8 cellular contexts compared by ENCODE assay signal in the genomic region with DNA sequence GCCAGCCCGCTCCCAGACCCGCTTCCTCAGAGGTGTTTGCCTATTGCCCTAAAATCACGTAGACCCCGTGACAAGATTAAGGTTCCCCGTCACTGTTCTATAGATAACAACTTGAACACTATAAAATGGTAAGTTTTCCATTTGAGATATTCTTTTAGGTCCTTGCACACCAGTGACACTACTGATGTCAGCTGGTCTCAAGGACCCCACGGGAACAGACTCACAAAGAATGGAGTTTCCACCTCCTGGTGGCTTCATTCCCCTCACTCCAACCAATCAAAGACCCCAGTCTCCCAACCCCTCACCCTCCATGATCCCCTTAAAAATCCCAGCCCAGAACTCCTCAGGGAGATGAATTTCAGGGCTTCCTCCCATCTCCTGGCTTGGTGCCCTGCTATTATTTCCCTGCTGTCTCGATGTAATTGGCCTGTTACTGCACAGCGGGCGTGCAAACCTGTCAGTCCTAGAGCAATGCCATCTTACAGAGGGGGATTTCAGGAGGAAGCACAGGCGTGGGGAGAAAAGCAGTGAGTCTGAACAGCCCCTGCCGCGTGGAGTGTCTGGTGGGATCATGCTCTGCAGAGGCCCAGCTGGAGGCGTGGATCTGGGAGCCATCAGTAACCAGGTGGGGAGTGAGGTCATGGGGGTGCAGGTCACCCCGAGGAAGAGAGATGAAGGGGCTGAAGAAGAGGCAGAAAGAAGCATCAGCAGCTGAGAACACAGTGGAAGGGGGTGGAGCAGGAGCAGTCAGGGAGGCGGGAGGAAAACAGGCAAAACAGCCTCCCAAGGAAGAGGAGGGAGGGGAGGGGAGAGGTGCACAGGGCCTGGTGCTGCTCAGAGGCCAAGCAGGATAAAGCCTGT. TPM values are rescaled to one million over a fixed set of nuclear protein-coding genes. Genes with fewer than 3 reads are reported as not detected.
DNase-seq lines count a peak whose midpoint lies in the region; ATAC-seq lines count a peak whose summit lies in the region.

No MANE protein-coding gene starts in this region.

- no peaks in the 10 kb centered on the region for H3K9me3 Mint-ChIP-seq in activated naive CD4-positive, alpha-beta T cell treated with anti-CD3 and anti-CD28 coated beads for 36 hours
- no peaks in the 10 kb centered on the region for H3K9me3 Mint-ChIP-seq in effector memory CD8-positive, alpha-beta T cell
- H3K9me3 Mint-ChIP-seq in stimulated activated naive B cell treated with anti-CD40 and anti-IgM and Interleukin-4, amounts not matched to agents 10 μg/mL and 1 μg/mL and 100 μg/mL, for 72 hours = no peaks in the 10 kb centered on the region

- peaks cover 30% of the 10 kb centered on the region for H3K4me1 Mint-ChIP-seq in activated naive CD4-positive, alpha-beta T cell treated with anti-CD3 and anti-CD28 coated beads for 36 hours (ENCODE audit: low read depth)
- H3K4me1 Mint-ChIP-seq in effector memory CD8-positive, alpha-beta T cell (ENCODE audit: low read depth in 2 of 2) = peaks cover 49 to 69% of the 10 kb centered on the region in 2 donors
- peaks cover 16 to 50% of the 10 kb centered on the region in 2 donors for H3K4me1 Mint-ChIP-seq in stimulated activated naive B cell treated with anti-CD40 and anti-IgM and Interleukin-4, amounts not matched to agents 10 μg/mL and 1 μg/mL and 100 μg/mL, for 72 hours

- H3K27me3 Mint-ChIP-seq in activated naive CD4-positive, alpha-beta T cell treated with anti-CD3 and anti-CD28 coated beads for 36 hours (ENCODE audit: low read depth) = no peaks in the 10 kb centered on the region
- H3K27me3 Mint-ChIP-seq in effector memory CD8-positive, alpha-beta T cell = no peaks in the 10 kb centered on the region
- H3K27me3 Mint-ChIP-seq in stimulated activated naive B cell treated with anti-CD40 and anti-IgM and Interleukin-4, amounts not matched to agents 10 μg/mL and 1 μg/mL and 100 μg/mL, for 72 hours = no peaks in the 10 kb centered on the region

- H3K4me3 Mint-ChIP-seq in activated naive CD4-positive, alpha-beta T cell treated with anti-CD3 and anti-CD28 coated beads for 36 hours = no peak overlapping the region
- H3K4me3 Mint-ChIP-seq in effector memory CD8-positive, alpha-beta T cell = peak overlapping the region; percentile 22 to 55
- H3K4me3 Mint-ChIP-seq in stimulated activated naive B cell treated with anti-CD40 and anti-IgM and Interleukin-4, amounts not matched to agents 10 μg/mL and 1 μg/mL and 100 μg/mL, for 72 hours = no peak overlapping the region

- CTCF ChIA-PET in activated naive CD4-positive, alpha-beta T cell treated with anti-CD3 and anti-CD28 coated beads for 36 hours (lab: Charles Lee) = interaction anchor here (1.2 kb wide), 1 partner anchor 23 kb away, joined by 3 read pairs; no protein-coding TSS in a partner anchor

- no peak for ATAC-seq in effector memory CD8-positive, alpha-beta T cell (replicated peaks)
- no peak for ATAC-seq in stimulated activated naive B cell treated with anti-CD40 and anti-IgM and Interleukin-4, amounts not matched to agents 10 μg/mL and 1 μg/mL and 100 μg/mL, for 72 hours (replicated peaks)
- ATAC-seq in GM21423 (IDR thresholded peaks at IDR 0.05; ENCODE audit: unreplicated experiment) (no peak), GM18519 (IDR thresholded peaks at IDR 0.05; ENCODE audit: low FRiP score, unreplicated experiment) (no peak)

- intact Hi-C loops in activated naive CD4-positive, alpha-beta T cell treated with anti-CD3 and anti-CD28 coated beads for 36 hours (cut with micrococcal nuclease) = no loop called here

- no peaks in the 10 kb centered on the region for H3K36me3 Mint-ChIP-seq in activated naive CD4-positive, alpha-beta T cell treated with anti-CD3 and anti-CD28 coated beads for 36 hours (ENCODE audit: low read depth)
- H3K36me3 Mint-ChIP-seq in effector memory CD8-positive, alpha-beta T cell (ENCODE audit: insufficient read depth) = peaks cover 11% of the 10 kb centered on the region
- H3K36me3 Mint-ChIP-seq in stimulated activated naive B cell treated with anti-CD40 and anti-IgM and Interleukin-4, amounts not matched to agents 10 μg/mL and 1 μg/mL and 100 μg/mL, for 72 hours = no peaks in the 10 kb centered on the region

- DNase-seq in activated naive CD4-positive, alpha-beta T cell treated with anti-CD3 and anti-CD28 coated beads for 36 hours = peak; percentile 2
- DNase-seq in activated naive CD4-positive, alpha-beta T cell treated with Interleukin-2 at 50 U/mL for 16 hours = no peak
- DNase-seq in NCI-H2171 treated with DMSO at 0.1 percent for 48 hours (lab: John Stamatoyannopoulos, UW) = peak; percentile 96
- no peak for DNase-seq in effector memory CD8-positive, alpha-beta T cell
- DNase-seq in stimulated activated naive B cell treated with anti-CD40 and anti-IgM and Interleukin-4, amounts not matched to agents 10 μg/mL and 1 μg/mL and 100 μg/mL, for 72 hours = no peak
- DNase-seq in stimulated activated CD4-positive, alpha-beta T cell treated with anti-CD3 and anti-CD28 coated beads, Interleukin-4, amount 100 ng/mL, for 4 hours = no peak

- H3K27ac Mint-ChIP-seq in activated naive CD4-positive, alpha-beta T cell treated with anti-CD3 and anti-CD28 coated beads for 36 hours = no peak overlapping the region
- peak overlapping the region; percentile 74 to 93 for H3K27ac Mint-ChIP-seq in effector memory CD8-positive, alpha-beta T cell
- peak overlapping the region; percentile 53 for H3K27ac Mint-ChIP-seq in stimulated activated naive B cell treated with anti-CD40 and anti-IgM and Interleukin-4, amounts not matched to agents 10 μg/mL and 1 μg/mL and 100 μg/mL, for 72 hours

RNA-seq across cellular contexts. Expression of a gene that starts 35.1 kb away (rescaled TPM):
- total RNA-seq in activated naive CD4-positive, alpha-beta T cell treated with anti-CD3 and anti-CD28 coated beads for 36 hours = 100 to 1,000 TPM; 132 to 138 TPM

Comparison
In these comparisons a context has a peak if more than half of its experiments do, and no peak if none do; other contexts are left out.
1. DNase-seq: peak in activated naive CD4-positive, alpha-beta T cell treated with anti-CD3 and anti-CD28 coated beads for 36 hours (single experiment) and NCI-H2171 treated with DMSO at 0.1 percent for 48 hours (single experiment); none in activated naive CD4-positive, alpha-beta T cell treated with Interleukin-2 at 50 U/mL for 16 hours (single experiment), effector memory CD8-positive, alpha-beta T cell (0 of 3), stimulated activated naive B cell treated with anti-CD40 and anti-IgM and Interleukin-4, amounts not matched to agents 10 μg/mL and 1 μg/mL and 100 μg/mL, for 72 hours (single experiment) and stimulated activated CD4-positive, alpha-beta T cell treated with anti-CD3 and anti-CD28 coated beads, Interleukin-4, amount 100 ng/mL, for 4 hours (0 of 2).
2. H3K4me3 Mint-ChIP-seq: peak in effector memory CD8-positive, alpha-beta T cell (2 of 2); none in activated naive CD4-positive, alpha-beta T cell treated with anti-CD3 and anti-CD28 coated beads for 36 hours (single experiment) and stimulated activated naive B cell treated with anti-CD40 and anti-IgM and Interleukin-4, amounts not matched to agents 10 μg/mL and 1 μg/mL and 100 μg/mL, for 72 hours (0 of 2).